15 cellular contexts compared by ENCODE assay signal in genomic region chr10:62098278-62099121, GRCh38.
DNase-seq lines count a peak whose midpoint lies in the region; ATAC-seq and TF ChIP-seq lines count a peak whose summit lies in the region.
"Had no signal": no experiment of that assay in that cellular context is flagged by ENCODE, and none has a peak within 500 bp of the region (broad histone marks: within the 10 kb centered on the region; RNA-seq: fewer than 3 reads in every experiment).

No MANE protein-coding gene starts in this region.

- no peaks in the 10 kb centered on the region for H3K9me2 ChIP-seq in hepatocyte (replicated peaks; ENCODE audit: insufficient read depth)

- no peaks in the 10 kb centered on the region for H3K36me3 ChIP-seq in hepatocyte (replicated peaks; ENCODE audit: insufficient read depth, low read depth)
- H3K36me3 ChIP-seq in BE2C = no peaks in the 10 kb centered on the region
- no peaks in the 10 kb centered on the region for H3K36me3 ChIP-seq in ovary

- WGBS in right cardiac atrium = 71% methylated on average over 14 of the region's 14 CpGs
- WGBS in hepatocyte (ENCODE audit: low lambda C conversion rate, missing lambda C conversion rate) = 81% methylated on average over 14 of the region's 14 CpGs
- WGBS in ovary, 3 donors = 79 to 91% (median 88%) methylated on average over 14 of the region's 14 CpGs

- ATAC-seq in right cardiac atrium (peak; percentile 21 to 28), Right ventricle myocardium superior (ENCODE audit: poor library complexity) (no peak)

- TF ChIP-seq POLR2A in ovary (IDR thresholded peaks at IDR 0.05) = no peak

- no peaks in the 10 kb centered on the region for H3K27me3 ChIP-seq in right cardiac atrium (ENCODE audit: control insufficient read depth, insufficient read depth)
- no peaks in the 10 kb centered on the region for H3K27me3 ChIP-seq in hepatocyte
- H3K27me3 ChIP-seq in BE2C = no peaks in the 10 kb centered on the region
- no peaks in the 10 kb centered on the region for H3K27me3 ChIP-seq in ovary
- H3K27me3 ChIP-seq: ascending aorta, esophagus squamous epithelium, heart right ventricle, stomach had no signal

- TF ChIP-seq EP300 in ovary (IDR thresholded peaks at IDR 0.05) = no peak

- intact Hi-C loops in right cardiac atrium (cut with DNase I) = no loop called here
- intact Hi-C loops in Right ventricle myocardium superior (cut with DNase I) = no loop called here
- intact Hi-C loops in ovary (cut with DNase I) = no loop called here

- H4K20me1 ChIP-seq in hepatocyte (ENCODE audit: insufficient read depth, poor library complexity, severe bottlenecking) = no peaks in the 10 kb centered on the region

- H3K9me3 ChIP-seq in right cardiac atrium (ENCODE audit: control insufficient read depth, low read length) (no peaks in the 10 kb centered on the region), hepatocyte (ENCODE audit: low read depth) (no peaks in the 10 kb centered on the region), BE2C (no peaks in the 10 kb centered on the region), ovary (no peaks in the 10 kb centered on the region)
- H3K9me3 ChIP-seq: ascending aorta, esophagus squamous epithelium, heart right ventricle, stomach had no signal

- H3K27ac ChIP-seq in right cardiac atrium (ENCODE audit: low read length) (peak overlapping the region; percentile 3), hepatocyte (peak overlapping the region; percentile 29), ovary (no peak overlapping the region)
- H3K27ac ChIP-seq: ascending aorta, esophagus squamous epithelium, heart right ventricle had no signal

- TF ChIP-seq CTCF in hepatocyte (IDR thresholded peaks at IDR 0.05; ENCODE audit: poor library complexity) (no peak), BE2C (IDR thresholded peaks at IDR 0.05; ENCODE audit: low read depth, low read length) (no peak), ovary (IDR thresholded peaks at IDR 0.05) (no peak)

- H3K4me1 ChIP-seq in right cardiac atrium (ENCODE audit: control insufficient read depth, insufficient read depth, low read length) (peaks cover 4% of the 10 kb centered on the region), hepatocyte (ENCODE audit: insufficient read depth) (peaks cover 34% of the 10 kb centered on the region), BE2C (no peaks in the 10 kb centered on the region), ovary (ENCODE audit: insufficient read depth) (peaks cover 7% of the 10 kb centered on the region)

- H2AFZ ChIP-seq in hepatocyte = no peak overlapping the region

- no peak overlapping the region for H3K4me3 ChIP-seq in right cardiac atrium (ENCODE audit: low read length)
- H3K4me3 ChIP-seq in hepatocyte = no peak overlapping the region
- H3K4me3 ChIP-seq in BE2C (ENCODE audit: low read depth, low read length) = no peak overlapping the region
- H3K4me3 ChIP-seq in ovary = no peak overlapping the region
- H3K4me3 ChIP-seq: ascending aorta, esophagus squamous epithelium, heart right ventricle, stomach had no signal

- DNase-seq in NCI-H2029 (lab: John Stamatoyannopoulos, UW) = peak; percentile 0
- no peak for DNase-seq in NCI-H2029 treated with DMSO at 0.1 percent for 48 hours (lab: John Stamatoyannopoulos, UW)
- DNase-seq in right cardiac atrium = peak in 1 of 3 donors; percentile 32
- no peak for DNase-seq in Right ventricle myocardium superior
- peak; percentile 19 for DNase-seq in hepatocyte (ENCODE audit: low spot score)
- DNase-seq in BE2C = no peak
- no peak for DNase-seq in ovary
- no peak for DNase-seq in SKM-1 treated with dmso at 0.1 percent for 144 hours (lab: John Stamatoyannopoulos, UW; ENCODE audit: unreplicated experiment)
- DNase-seq: esophagus squamous epithelium, heart right ventricle, KG1, NCI-H1105, occipital lobe, stomach had no signal

- no peak overlapping the region for H3K4me2 ChIP-seq in hepatocyte

- peaks cover 2% of the 10 kb centered on the region for H3K79me2 ChIP-seq in hepatocyte

Comparison
In these comparisons a context has a peak if more than half of its experiments do, and no peak if none do; other contexts are left out.
1. DNase-seq: peak in NCI-H2029 (single experiment) and hepatocyte (single experiment); none in NCI-H2029 treated with DMSO at 0.1 percent for 48 hours (single experiment), Right ventricle myocardium superior (single experiment), BE2C (single experiment), ovary (0 of 5) and SKM-1 treated with dmso at 0.1 percent for 144 hours (single experiment).
2. H3K27ac ChIP-seq: peak in right cardiac atrium (single experiment) and hepatocyte (single experiment); none in ovary (0 of 2).